Comparison of ENCODE assay signal across 16 cellular contexts in genomic region chrX:154359362-154360154, GRCh38. TPM values are rescaled to one million over a fixed set of nuclear protein-coding genes. Genes with fewer than 3 reads are reported as not detected.
A peak's percentile ranks its signal among the peaks of the same experiment; 100 is the strongest.
DNase-seq lines count a peak whose midpoint lies in the region; ATAC-seq and TF ChIP-seq lines count a peak whose summit lies in the region.
"Had no signal": no experiment of that assay in that cellular context is flagged by ENCODE, and none has a peak within 500 bp of the region (broad histone marks: within the 10 kb centered on the region; RNA-seq: fewer than 3 reads in every experiment).

No MANE protein-coding gene starts in this region.

- intact Hi-C loops in left ventricle myocardium inferior (cut with micrococcal nuclease): no loop called here
- intact Hi-C loops in heart left ventricle (cut with DNase I): no loop called here
- intact Hi-C loops in esophagus squamous epithelium (cut with DNase I): no loop called here
- intact Hi-C loops in transverse colon (cut with DNase I; ENCODE audit: low total_unique reads): no loop called here
- intact Hi-C loops in upper lobe of right lung (cut with DNase I): no loop called here

- H3K36me3 ChIP-seq in left ventricle myocardium inferior: peaks cover 95% of the 10 kb centered on the region
- H3K36me3 ChIP-seq in heart left ventricle: peaks cover 0 to 99% (median 94%) of the 10 kb centered on the region in 9 donors
- H3K36me3 ChIP-seq in esophagus squamous epithelium: peaks cover 35 to 96% (median 60%) of the 10 kb centered on the region in 3 donors
- no peaks in the 10 kb centered on the region for H3K36me3 ChIP-seq in transverse colon
- peaks cover 84% of the 10 kb centered on the region for H3K36me3 ChIP-seq in upper lobe of right lung

- no peak for TF ChIP-seq EP300 in transverse colon (IDR thresholded peaks at IDR 0.05; ENCODE audit: low read depth)

- CTCF ChIA-PET in RWPE1 (lab: Yijun Ruan, JAX): no interaction called here

- ATAC-seq in heart left ventricle: no peak
- ATAC-seq in upper lobe of right lung: no peak
- no peak for ATAC-seq in GM19324 (IDR thresholded peaks at IDR 0.05; ENCODE audit: low FRiP score, unreplicated experiment)

- TF ChIP-seq CTCF in left ventricle myocardium inferior (IDR thresholded peaks at IDR 0.05; ENCODE audit: borderline replicate concordance): no peak
- no peak for TF ChIP-seq CTCF in heart left ventricle (IDR thresholded peaks at IDR 0.05)
- no peak for TF ChIP-seq CTCF in RWPE1 (conservative IDR thresholded peaks at IDR 0.05; ENCODE audit: low read depth)
- TF ChIP-seq CTCF in esophagus squamous epithelium (IDR thresholded peaks at IDR 0.05): no peak
- no peak for TF ChIP-seq CTCF in transverse colon (IDR thresholded peaks at IDR 0.05)
- no peak for TF ChIP-seq CTCF in upper lobe of right lung (IDR thresholded peaks at IDR 0.05)

- no peak for TF ChIP-seq POLR2A in heart left ventricle (IDR thresholded peaks at IDR 0.05)
- no peak for TF ChIP-seq POLR2A in esophagus squamous epithelium (IDR thresholded peaks at IDR 0.05)
- TF ChIP-seq POLR2A in transverse colon (IDR thresholded peaks at IDR 0.05): no peak

- no peaks in the 10 kb centered on the region for H3K9me3 ChIP-seq in left ventricle myocardium inferior (replicated peaks)
- H3K9me3 ChIP-seq in heart left ventricle: no peaks in the 10 kb centered on the region
- no peaks in the 10 kb centered on the region for H3K9me3 ChIP-seq in esophagus squamous epithelium
- no peaks in the 10 kb centered on the region for H3K9me3 ChIP-seq in transverse colon
- H3K9me3 ChIP-seq in upper lobe of right lung: no peaks in the 10 kb centered on the region

- H3K27ac ChIP-seq in left ventricle myocardium inferior (replicated peaks) (peak overlapping the region; percentile 46), heart left ventricle (peak overlapping the region in 5 of 12 donors; percentile 12 to 76 (median 26)), RWPE1 (peak overlapping the region; percentile 97), esophagus squamous epithelium (peak overlapping the region in 3 of 4 donors; percentile 9 to 44 (median 30)), transverse colon (peak overlapping the region in 3 of 4 donors; percentile 58 to 99 (median 70)), upper lobe of right lung (no peak overlapping the region)
- H3K27ac ChIP-seq: C4-2B, SK-N-MC had no signal

- DNase-seq in left ventricle myocardium inferior (no peak), heart left ventricle (no peak), RWPE1 (ENCODE audit: low spot score) (no peak), esophagus squamous epithelium (lab: John Stamatoyannopoulos, UW) (no peak), transverse colon (no peak), upper lobe of right lung (no peak), mesenteric fat pad (ENCODE audit: low spot score) (no peak)
- DNase-seq: COR-L47, DMS79, NCI-H146, NCI-H2227 treated with DMSO at 0.1 percent for 48 hours, NCI-H526, OCI-M1 had no signal

- POLR2A ChIA-PET in RWPE1 (lab: Yijun Ruan, JAX; ENCODE audit: low non-redundant PET): no interaction called here

- H3K27me3 ChIP-seq in left ventricle myocardium inferior (ENCODE audit: low read depth) (no peaks in the 10 kb centered on the region), heart left ventricle (no peaks in the 10 kb centered on the region), esophagus squamous epithelium (no peaks in the 10 kb centered on the region), transverse colon (no peaks in the 10 kb centered on the region), upper lobe of right lung (no peaks in the 10 kb centered on the region)

- peaks cover 26% of the 10 kb centered on the region for H3K4me1 ChIP-seq in left ventricle myocardium inferior
- peaks cover 0 to 17% (median 0%) of the 10 kb centered on the region in 12 donors for H3K4me1 ChIP-seq in heart left ventricle
- peaks cover 0 to 26% (median 0%) of the 10 kb centered on the region in 3 donors for H3K4me1 ChIP-seq in esophagus squamous epithelium
- H3K4me1 ChIP-seq in transverse colon: no peaks in the 10 kb centered on the region
- H3K4me1 ChIP-seq in upper lobe of right lung: no peaks in the 10 kb centered on the region

- no peak overlapping the region for H3K4me3 ChIP-seq in left ventricle myocardium inferior
- no peak overlapping the region for H3K4me3 ChIP-seq in heart left ventricle
- H3K4me3 ChIP-seq in esophagus squamous epithelium: no peak overlapping the region
- no peak overlapping the region for H3K4me3 ChIP-seq in transverse colon
- H3K4me3 ChIP-seq in upper lobe of right lung: no peak overlapping the region
- H3K4me3 ChIP-seq: SK-N-MC had no signal

- in situ Hi-C loops in transverse colon (cut with MboI; ENCODE audit: low pct_ligation_motif_present in 1 of 4, low pct_unique_long_range_greater_than_20kb in 1 of 4, low sequenced_read_pairs in 3 of 4): no loop called here

- WGBS in heart left ventricle, 4 donors: 82 to 88% (median 84%) methylated on average over 23 to 41 of the region's 41 CpGs
- WGBS in esophagus squamous epithelium, 2 donors: no CpG with 5 or more reads among the region's 41 CpGs
- WGBS in transverse colon (ENCODE audit: low coverage in 1 of 2), 2 donors: 90% methylated on average over 25 of the region's 41 CpGs; no CpG with 5 or more reads in 1 of the 2 donors

RNA-seq across cellular contexts. Expression of gene FLNA, which starts 14.9 kb away (rescaled TPM):
- total RNA-seq in left ventricle myocardium inferior: 225 TPM
- 100 to 1,000 TPM; 155 to 465 (median 234) TPM for total RNA-seq in heart left ventricle
- 100 to 1,000 TPM; 226 to 274 TPM for polyA plus RNA-seq in heart left ventricle
- total RNA-seq in esophagus squamous epithelium: 1,000 to 10,000 TPM in 1 of 4 donors, 100 to 1,000 TPM in 3; 290 to 1,242 (median 582) TPM
- total RNA-seq in transverse colon: 1,000 to 10,000 TPM in 2 of 4 donors, 100 to 1,000 TPM in 2; 632 to 3,163 (median 1,262) TPM
- total RNA-seq in upper lobe of right lung: 1,252 TPM
- total RNA-seq in mesenteric fat pad: 1,133 TPM

RNA-seq across cellular contexts. Expression of gene EMD, which starts 19.5 kb away (rescaled TPM):
- total RNA-seq in left ventricle myocardium inferior (55.6 TPM), heart left ventricle (10 to 100 TPM; 37.6 to 76.8 (median 52.8) TPM), esophagus squamous epithelium (10 to 100 TPM; 12.7 to 50.1 (median 40.2) TPM), transverse colon (10 to 100 TPM; 27.3 to 89.8 (median 55.5) TPM), upper lobe of right lung (58.4 TPM), mesenteric fat pad (57.4 TPM)
- polyA plus RNA-seq in heart left ventricle: 100 to 1,000 TPM in 1 of 2 donors, 10 to 100 TPM in 1; 71.9 to 152 TPM

RNA-seq across cellular contexts. Expression of gene RPL10, which starts 38.6 kb away (rescaled TPM):
- 1,850 TPM for total RNA-seq in left ventricle myocardium inferior
- total RNA-seq in heart left ventricle: 1,000 to 10,000 TPM; 1,381 to 3,072 (median 2,052) TPM
- polyA plus RNA-seq in heart left ventricle: 1,000 to 10,000 TPM; 2,362 to 5,995 TPM
- total RNA-seq in esophagus squamous epithelium: 1,000 to 10,000 TPM; 2,607 to 8,937 (median 4,770) TPM
- 1,000 to 10,000 TPM; 1,352 to 4,861 (median 3,415) TPM for total RNA-seq in transverse colon
- total RNA-seq in upper lobe of right lung: 2,677 TPM
- 2,424 TPM for total RNA-seq in mesenteric fat pad

RNA-seq across cellular contexts. Expression of gene DNASE1L1, which starts 49.5 kb away (rescaled TPM):
- 56.3 TPM for total RNA-seq in left ventricle myocardium inferior
- 100 to 1,000 TPM in 2 of 9 donors, 10 to 100 TPM in 7; 26.7 to 117 (median 43.8) TPM for total RNA-seq in heart left ventricle
- polyA plus RNA-seq in heart left ventricle: 10 to 100 TPM; 27.7 to 57.1 TPM
- 10 to 100 TPM; 21.7 to 41.4 (median 32.1) TPM for total RNA-seq in esophagus squamous epithelium
- total RNA-seq in transverse colon: 100 to 1,000 TPM in 1 of 4 donors, 10 to 100 TPM in 3; 15.9 to 156 (median 36.9) TPM
- total RNA-seq in upper lobe of right lung: 37.1 TPM
- 18.9 TPM for total RNA-seq in mesenteric fat pad

RNA-seq across cellular contexts. Expression of gene TAFAZZIN, which starts 51.8 kb away (rescaled TPM):
- 39.8 TPM for total RNA-seq in left ventricle myocardium inferior
- total RNA-seq in heart left ventricle: 10 to 100 TPM; 29.1 to 38.6 (median 34.5) TPM
- 10 to 100 TPM; 27.2 to 51.1 TPM for polyA plus RNA-seq in heart left ventricle
- 10 to 100 TPM; 16.3 to 37.4 (median 31.4) TPM for total RNA-seq in esophagus squamous epithelium
- 100 to 1,000 TPM in 2 of 4 donors, 10 to 100 TPM in 2; 46.7 to 495 (median 101) TPM for total RNA-seq in transverse colon
- total RNA-seq in upper lobe of right lung: 43.9 TPM
- total RNA-seq in mesenteric fat pad: 32.4 TPM
